Comparison of ENCODE assay signal across 13 cellular contexts in genomic region chr10:110850099-110850498, GRCh38.
"Had no signal": no experiment of that assay in that cellular context is flagged by ENCODE, and none has a peak within 500 bp of the region (broad histone marks: within the 10 kb centered on the region; RNA-seq: fewer than 3 reads in every experiment).

No MANE protein-coding gene starts in this region.

- H3K4me3 Mint-ChIP-seq: endodermal cell, mesothelial cell of epicardium had no signal

- H3K9me3 ChIP-seq: tibial nerve had no signal

- H3K4me3 ChIP-seq: hepatocyte, tibial nerve had no signal

- DNase-seq: activated CD4-positive, CD25-positive, alpha-beta regulatory T cell; amygdala; brain microvascular endothelial cell; dermis blood vessel endothelial cell; endodermal cell; erythroblast; nucleus accumbens; right cardiac atrium; small intestine had no signal

- H3K27ac Mint-ChIP-seq: activated naive CD4-positive, alpha-beta T cell treated with anti-CD3 and anti-CD28 coated beads for 36 hours; endodermal cell; mesothelial cell of epicardium had no signal

- H3K9me3 Mint-ChIP-seq: mesothelial cell of epicardium had no signal

- H3K27ac ChIP-seq: brain microvascular endothelial cell, tibial nerve had no signal

- H3K27me3 ChIP-seq: brain microvascular endothelial cell, hepatocyte, tibial nerve had no signal

- H3K36me3 Mint-ChIP-seq: mesothelial cell of epicardium had no signal

- H3K36me3 ChIP-seq: brain microvascular endothelial cell, tibial nerve had no signal

- ATAC-seq: right cardiac atrium had no signal
